ENCODE assay signal across 8 cellular contexts in the genomic region with DNA sequence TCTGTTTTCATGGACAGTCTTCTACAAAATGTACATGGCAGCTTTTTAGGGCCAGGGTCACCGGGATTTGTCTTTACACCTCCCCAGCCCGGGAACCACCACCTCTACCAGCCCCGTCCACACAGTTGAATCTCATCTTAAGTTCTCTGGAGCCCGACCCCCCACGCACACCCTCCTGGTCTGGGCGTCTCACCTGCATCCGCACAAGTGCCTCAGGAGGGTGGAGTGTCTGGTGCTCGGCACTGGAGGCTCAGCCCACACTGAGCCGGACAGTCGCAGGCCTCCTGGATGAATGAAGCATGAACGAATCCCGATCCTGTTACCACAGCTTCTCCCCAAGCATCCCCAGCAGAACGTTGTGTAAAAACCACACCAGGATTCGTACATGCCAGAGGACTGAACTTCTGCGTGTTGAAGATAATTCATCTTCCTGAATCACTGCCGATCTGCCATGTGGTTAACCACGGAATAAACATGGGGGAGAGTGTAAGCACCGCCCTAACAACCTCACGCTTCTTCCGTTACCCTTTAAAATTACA.
A peak's percentile ranks its signal among the peaks of the same experiment; 100 is the strongest.
DNase-seq lines count a peak whose midpoint lies in the region; ATAC-seq and TF ChIP-seq lines count a peak whose summit lies in the region.

No MANE protein-coding gene starts in this region.

- DNase-seq in AG04450 (ENCODE audit: low read depth, low spot score) (peak; percentile 84), NOMO-1 treated with DMSO at 0.1 percent for 48 hours (lab: John Stamatoyannopoulos, UW; ENCODE audit: unreplicated experiment) (peak; percentile 86), activated T-helper 1 cell treated with Interleukin-2 at 50 U/mL for 16 hours (ENCODE audit: low read depth) (peak; percentile 39), kidney glomerular epithelial cell (lab: John Stamatoyannopoulos, UW) (peak; percentile 84), type B pancreatic cell (ENCODE audit: extremely low spot score, unreplicated experiment) (peak; percentile 56), Right ventricle myocardium superior (no peak), COR-L47 (lab: John Stamatoyannopoulos, UW) (no peak), GM19240 (ENCODE audit: insufficient read length, low spot score) (no peak)

- no peak overlapping the region for H3K27ac ChIP-seq in AG04450 (ENCODE audit: low read depth, low read length)

- no peaks in the 10 kb centered on the region for H3K4me1 Mint-ChIP-seq in type B pancreatic cell (ENCODE audit: unreplicated experiment)

- peaks cover 41% of the 10 kb centered on the region for H3K27me3 Mint-ChIP-seq in type B pancreatic cell

- H3K9me3 Mint-ChIP-seq in type B pancreatic cell, result no peaks in the 10 kb centered on the region

- H3K36me3 Mint-ChIP-seq in type B pancreatic cell, result no peaks in the 10 kb centered on the region

- H3K27ac Mint-ChIP-seq in type B pancreatic cell, result no peak overlapping the region

- H3K4me3 ChIP-seq in AG04450 (ENCODE audit: low read depth, low read length), result no peak overlapping the region

- intact Hi-C loops in Right ventricle myocardium superior (cut with DNase I), result no loop called here

- H3K9me3 ChIP-seq in AG04450 (ENCODE audit: control insufficient read depth, insufficient read depth, low read length), result peaks cover 13% of the 10 kb centered on the region; the same call in 1 of the 2 replicates

- peaks cover 79% of the 10 kb centered on the region for H3K27me3 ChIP-seq in AG04450 (ENCODE audit: control insufficient read depth, insufficient read depth, low read length)

- no peak overlapping the region for H3K4me3 Mint-ChIP-seq in type B pancreatic cell

- TF ChIP-seq CTCF in AG04450 (IDR thresholded peaks at IDR 0.05; ENCODE audit: low read depth, low read length), result no peak
- TF ChIP-seq CTCF in type B pancreatic cell (conservative IDR thresholded peaks at IDR 0.05), result no peak

- CTCF ChIA-PET in AG04450 (lab: Charles Lee), result interaction anchor here (0.7 kb wide), 1 partner anchor 11 kb away, joined by 3 read pairs; no protein-coding TSS in a partner anchor

- ATAC-seq in Right ventricle myocardium superior (ENCODE audit: poor library complexity), result no peak

- POLR2A ChIA-PET in AG04450 (lab: Yijun Ruan, JAX), result interaction anchor here (0.6 to 1.3 kb wide), 3 partner anchors 9 to 66 kb away, joined by 3 to 4 read pairs (median 3); no protein-coding TSS in a partner anchor

Comparison
In these comparisons a context has a peak if more than half of its experiments do, and no peak if none do; other contexts are left out.
1. DNase-seq: peak in AG04450 (single experiment), NOMO-1 treated with DMSO at 0.1 percent for 48 hours (single experiment), activated T-helper 1 cell treated with Interleukin-2 at 50 U/mL for 16 hours (single experiment), kidney glomerular epithelial cell (single experiment) and type B pancreatic cell (single experiment); none in Right ventricle myocardium superior (single experiment), COR-L47 (single experiment) and GM19240 (single experiment).